25 cellular contexts compared by ENCODE assay signal in genomic region chr15:86676002-86676401, GRCh38.
"Had no signal": no experiment of that assay in that cellular context is flagged by ENCODE, and none has a peak within 500 bp of the region (broad histone marks: within the 10 kb centered on the region; RNA-seq: fewer than 3 reads in every experiment).

No MANE protein-coding gene starts in this region.

- H3K4me3 Mint-ChIP-seq: dendritic cell treated with granulocyte-macrophage colony-stimulating factor and Interleukin-4, amounts not matched to agents 40 ng/mL and 50 ng/mL, for 4 days; effector memory CD8-positive, alpha-beta T cell; endodermal cell had no signal

- DNase-seq: colonic mucosa; cortex of kidney; dermis blood vessel endothelial cell; dorsolateral prefrontal cortex; effector CD4-positive, alpha-beta T cell; effector CD8-positive, alpha-beta T cell; effector memory CD4-positive, alpha-beta T cell; effector memory CD8-positive, alpha-beta T cell; endodermal cell; erythroblast; esophagus squamous epithelium; foreskin fibroblast; foreskin keratinocyte; foreskin melanocyte; gastrocnemius medialis; glutamatergic neuron; head of caudate nucleus; heart left ventricle; heart right ventricle had no signal

- ATAC-seq: effector memory CD8-positive, alpha-beta T cell; esophagus mucosa; foreskin keratinocyte; gastrocnemius medialis; gastroesophageal sphincter; heart left ventricle; heart right ventricle had no signal

- H3K27ac Mint-ChIP-seq: dendritic cell treated with granulocyte-macrophage colony-stimulating factor and Interleukin-4, amounts not matched to agents 40 ng/mL and 50 ng/mL, for 4 days; effector memory CD8-positive, alpha-beta T cell; endodermal cell had no signal

- FAIRE-seq: colon, endometrium, endothelial cell of umbilical vein had no signal

- H3K9me3 Mint-ChIP-seq: effector memory CD8-positive, alpha-beta T cell; endodermal cell had no signal

- H3K27me3 Mint-ChIP-seq: dendritic cell treated with granulocyte-macrophage colony-stimulating factor and Interleukin-4, amounts not matched to agents 40 ng/mL and 50 ng/mL, for 4 days had no signal
